In genomic region chr2:218322756-218323525, GRCh38 we compare ENCODE assay signal across 1 cellular context.
A peak's percentile ranks its signal among the peaks of the same experiment; 100 is the strongest.
TF ChIP-seq lines count a peak whose summit lies in the region.

No MANE protein-coding gene starts in this region.

TF ChIP-seq in HepG2, 621 proteins besides CTCF, POLR2A, EP300 and RAD21 (continued from another document and continues in another):
- no peak for TF ChIP-seq ZNF414 (CRISPR knock-in tag; IDR thresholded peaks at IDR 0.05)
- no peak for TF ChIP-seq GPN1 (CRISPR knock-in tag; IDR thresholded peaks at IDR 0.05; ENCODE audit: borderline replicate concordance)
- TF ChIP-seq ZNF768 (CRISPR knock-in tag; IDR thresholded peaks at IDR 0.05) = peak; percentile 14; the same call in 1 of the 2 replicates
- TF ChIP-seq ZNF547 (CRISPR knock-in tag; IDR thresholded peaks at IDR 0.05) = peak; percentile 61; the same call in 1 of the 2 replicates
- TF ChIP-seq ZNF644 (CRISPR knock-in tag; IDR thresholded peaks at IDR 0.05; ENCODE audit: low read depth) = no peak
- no peak for TF ChIP-seq ZNF280D (CRISPR knock-in tag; IDR thresholded peaks at IDR 0.05)
- peak; percentile 91; the same call in 1 of the 2 replicates for TF ChIP-seq YEATS4 (CRISPR knock-in tag; IDR thresholded peaks at IDR 0.05; ENCODE audit: borderline replicate concordance)
- no peak for TF ChIP-seq ZBTB21 (CRISPR knock-in tag; IDR thresholded peaks at IDR 0.05)
- TF ChIP-seq RXRA (CRISPR knock-in tag; IDR thresholded peaks at IDR 0.05) = peak; percentile 78; the same call in 1 of the 2 replicates
- TF ChIP-seq ZFP41 (CRISPR knock-in tag; IDR thresholded peaks at IDR 0.05; ENCODE audit: borderline replicate concordance) = no peak
- peak; percentile 94 for TF ChIP-seq SP4 (CRISPR knock-in tag; IDR thresholded peaks at IDR 0.05)
- TF ChIP-seq ZNF75D (CRISPR knock-in tag; IDR thresholded peaks at IDR 0.05; ENCODE audit: borderline replicate concordance) = no peak
- TF ChIP-seq ZNF839 (CRISPR knock-in tag; IDR thresholded peaks at IDR 0.05; ENCODE audit: borderline replicate concordance) = no peak
- peak; percentile 74 for TF ChIP-seq BHLHE40 (IDR thresholded peaks at IDR 0.05; ENCODE audit: low read length)
- no peak for TF ChIP-seq LRRFIP1 (CRISPR knock-in tag; conservative IDR thresholded peaks at IDR 0.05)
- TF ChIP-seq TRAFD1 (CRISPR knock-in tag; IDR thresholded peaks at IDR 0.05; ENCODE audit: borderline replicate concordance) = no peak
- TF ChIP-seq ERF (CRISPR knock-in tag; IDR thresholded peaks at IDR 0.05) = peak; percentile 44; the same call in 1 of the 2 replicates
- no peak; the same call in 1 of the 2 replicates for TF ChIP-seq ZNF619 (CRISPR knock-in tag; IDR thresholded peaks at IDR 0.05)
- no peak for TF ChIP-seq ZNF609 (CRISPR knock-in tag; IDR thresholded peaks at IDR 0.05; ENCODE audit: borderline replicate concordance)
- TF ChIP-seq NR2F2 (IDR thresholded peaks at IDR 0.05; ENCODE audit: borderline replicate concordance, low read depth) = peak; percentile 81
- no peak for TF ChIP-seq GRHL1 (CRISPR knock-in tag; conservative IDR thresholded peaks at IDR 0.05)
- TF ChIP-seq ZNF710 (CRISPR knock-in tag; IDR thresholded peaks at IDR 0.05; ENCODE audit: borderline replicate concordance) = no peak; the same call in 1 of the 2 replicates
- no peak for TF ChIP-seq SPEN (CRISPR knock-in tag; IDR thresholded peaks at IDR 0.05; ENCODE audit: low read depth)
- TF ChIP-seq MED13 (CRISPR knock-in tag; IDR thresholded peaks at IDR 0.05) = peak; percentile 47; the same call in 1 of the 2 replicates
- TF ChIP-seq HMGXB3 (CRISPR knock-in tag; IDR thresholded peaks at IDR 0.05; ENCODE audit: borderline replicate concordance) = no peak
- TF ChIP-seq TRIM24 (CRISPR knock-in tag; IDR thresholded peaks at IDR 0.05) = no peak
- TF ChIP-seq PAWR (CRISPR knock-in tag; IDR thresholded peaks at IDR 0.05; ENCODE audit: borderline replicate concordance) = no peak
- TF ChIP-seq TCF7L2 (IDR thresholded peaks at IDR 0.05; ENCODE audit: low read depth, low read length) = no peak
- TF ChIP-seq PCBP2 (optimal IDR thresholded peaks at IDR 0.05; ENCODE audit: low read depth, low read length, poor library complexity, severe bottlenecking) = no peak
- TF ChIP-seq ZFP36 (IDR thresholded peaks at IDR 0.05; ENCODE audit: borderline replicate concordance, low read depth, low read length, partially characterized antibody) = no peak
- no peak for TF ChIP-seq ZC3H13 (CRISPR knock-in tag; IDR thresholded peaks at IDR 0.05)
- no peak; the same call in 1 of the 2 replicates for TF ChIP-seq ZNF460 (CRISPR knock-in tag; IDR thresholded peaks at IDR 0.05; ENCODE audit: borderline replicate concordance)
- no peak for TF ChIP-seq REL (CRISPR knock-in tag; conservative IDR thresholded peaks at IDR 0.05)
- no peak for TF ChIP-seq IRF2 (CRISPR knock-in tag; IDR thresholded peaks at IDR 0.05)
- no peak for TF ChIP-seq FLYWCH1 (CRISPR knock-in tag; IDR thresholded peaks at IDR 0.05)
- TF ChIP-seq ARNTL (CRISPR knock-in tag; IDR thresholded peaks at IDR 0.05) = no peak
- peak; percentile 79; the same call in 1 of the 2 replicates for TF ChIP-seq HNF4A (CRISPR knock-in tag; IDR thresholded peaks at IDR 0.05)
- TF ChIP-seq ATF7 (IDR thresholded peaks at IDR 0.05) = no peak
- no peak for TF ChIP-seq ATF7 (CRISPR knock-in tag; IDR thresholded peaks at IDR 0.05)
